16 cellular contexts compared by ENCODE assay signal in genomic region chr1:15189692-15190321, GRCh38. TPM values are rescaled to one million over a fixed set of nuclear protein-coding genes. Genes with fewer than 3 reads are reported as not detected.
DNase-seq lines count a peak whose midpoint lies in the region; ATAC-seq and TF ChIP-seq lines count a peak whose summit lies in the region.
"Had no signal": no experiment of that assay in that cellular context is flagged by ENCODE, and none has a peak within 500 bp of the region (broad histone marks: within the 10 kb centered on the region; RNA-seq: fewer than 3 reads in every experiment).

No MANE protein-coding gene starts in this region.

- no peak overlapping the region for H3K4me2 ChIP-seq in mesenchymal stem cell (ENCODE audit: low read length, poor library complexity, severe bottlenecking)

- no peak overlapping the region for H3K27ac Mint-ChIP-seq in mesothelial cell of epicardium

- peak; percentile 45 for ATAC-seq in body of pancreas
- ATAC-seq: foreskin keratinocyte had no signal

- WGBS in body of pancreas, 2 donors, result 14 to 24% methylated on average over 8 of the region's 8 CpGs
- WGBS in mesenchymal stem cell, result 63% methylated on average over 7 of the region's 8 CpGs
- WGBS in transverse colon (ENCODE audit: low coverage in 1 of 2), 2 donors, result 42% methylated on average over 8 of the region's 8 CpGs; no CpG with 5 or more reads in 1 of the 2 donors

- DNase-seq in DMS53 (lab: John Stamatoyannopoulos, UW), result peak; percentile 72
- DNase-seq in DMS53 treated with DMSO at 0.1 percent for 48 hours (lab: John Stamatoyannopoulos, UW; ENCODE audit: unreplicated experiment), result no peak
- DNase-seq in body of pancreas, result peak in 1 of 4 donors; percentile 40
- DNase-seq in mesenchymal stem cell, result peak; percentile 73
- no peak for DNase-seq in transverse colon
- DNase-seq in mesothelial cell of epicardium (ENCODE audit: low spot score in 2 of 2, unreplicated experiment in 2 of 2), result no peak
- no peak for DNase-seq in Ammon's horn (ENCODE audit: low spot score)
- DNase-seq in DMS 273 treated with DMSO at 0.1 percent for 48 hours (lab: John Stamatoyannopoulos, UW), result no peak
- DNase-seq: activated CD4-positive, alpha-beta T cell treated with anti-CD3 and anti-CD28 coated beads, Interleukin-2, amount 50 U/mL, for 4 hours; COR-L47; foreskin keratinocyte; NCI-H1417; NCI-H510A; substantia nigra; T-helper 2 cell had no signal

- H3K27me3 ChIP-seq in body of pancreas, result no peaks in the 10 kb centered on the region
- H3K27me3 ChIP-seq in mesenchymal stem cell (ENCODE audit: control insufficient read depth in 1 of 2, insufficient read depth in 1 of 2, low read length in 2 of 2), result peaks cover 0 to 8% of the 10 kb centered on the region in 2 experiments
- no peaks in the 10 kb centered on the region for H3K27me3 ChIP-seq in transverse colon
- H3K27me3 ChIP-seq: foreskin keratinocyte had no signal

- no peaks in the 10 kb centered on the region for H3K9me3 ChIP-seq in body of pancreas
- H3K9me3 ChIP-seq in mesenchymal stem cell (ENCODE audit: control insufficient read depth, low read length), result no peaks in the 10 kb centered on the region
- H3K9me3 ChIP-seq in transverse colon, result no peaks in the 10 kb centered on the region

- H2BK120ac ChIP-seq in mesenchymal stem cell (ENCODE audit: low read depth, low read length), result no peak overlapping the region

- H3K4me1 ChIP-seq in body of pancreas (peaks cover 92% of the 10 kb centered on the region), mesenchymal stem cell (ENCODE audit: control insufficient read depth, insufficient read depth, low read depth, low read length) (peaks cover 44% of the 10 kb centered on the region), transverse colon (peaks cover 20 to 51% (median 34%) of the 10 kb centered on the region in 4 donors)

- H3K4me3 Mint-ChIP-seq in mesothelial cell of epicardium, result no peak overlapping the region

- H2AFZ ChIP-seq in mesenchymal stem cell (ENCODE audit: low read depth, low read length), result no peak overlapping the region

- H3K18ac ChIP-seq in mesenchymal stem cell (ENCODE audit: low read depth in 1 of 2, low read length in 2 of 2), result peak overlapping the region; percentile 22 to 58

- peak overlapping the region; percentile 77 for H4K91ac ChIP-seq in mesenchymal stem cell (ENCODE audit: low read length)

- peaks cover 10% of the 10 kb centered on the region for H3K4me1 Mint-ChIP-seq in mesothelial cell of epicardium

- intact Hi-C loops in body of pancreas (cut with DNase I) (no loop called here), transverse colon (cut with DNase I; ENCODE audit: low total_unique reads) (no loop called here)

- H4K8ac ChIP-seq in mesenchymal stem cell (ENCODE audit: low read length), result peak overlapping the region; percentile 66

- peak overlapping the region in 1 of 2 experiments; percentile 46 for H2BK12ac ChIP-seq in mesenchymal stem cell (ENCODE audit: low read length in 2 of 2)

- in situ Hi-C loops in transverse colon (cut with MboI; ENCODE audit: low pct_ligation_motif_present in 1 of 4, low pct_unique_long_range_greater_than_20kb in 1 of 4, low sequenced_read_pairs in 3 of 4), result no loop called here

- no peak overlapping the region for H3K4me3 ChIP-seq in body of pancreas
- no peak overlapping the region for H3K4me3 ChIP-seq in mesenchymal stem cell (ENCODE audit: insufficient read depth in 1 of 2, low read depth in 1 of 2, low read length in 2 of 2)
- H3K4me3 ChIP-seq in transverse colon, result no peak overlapping the region

- H3K27ac ChIP-seq in body of pancreas (peak overlapping the region; percentile 16 to 75 (median 74)), mesenchymal stem cell (ENCODE audit: low read length, poor library complexity, severe bottlenecking) (no peak overlapping the region), transverse colon (peak overlapping the region; percentile 23 to 69 (median 64))
- H3K27ac ChIP-seq: 22Rv1, foreskin keratinocyte had no signal

- H3K9ac ChIP-seq in mesenchymal stem cell (ENCODE audit: low read length), result no peak overlapping the region

- no peaks in the 10 kb centered on the region for H3K9me3 Mint-ChIP-seq in mesothelial cell of epicardium

- H2AK5ac ChIP-seq in mesenchymal stem cell (ENCODE audit: low read length, severe bottlenecking), result peak overlapping the region; percentile 78

- H3K36me3 ChIP-seq in body of pancreas (replicated peaks in 1 of 2; ENCODE audit: insufficient read depth in 1 of 2, low read depth in 2 of 2) (no peaks in the 10 kb centered on the region), mesenchymal stem cell (ENCODE audit: control insufficient read depth in 1 of 2, insufficient read depth in 2 of 2, low read depth in 1 of 2, low read length in 2 of 2) (no peaks in the 10 kb centered on the region), transverse colon (no peaks in the 10 kb centered on the region)

- H3K4ac ChIP-seq in mesenchymal stem cell (ENCODE audit: low read depth in 1 of 2, low read length in 2 of 2), result peak overlapping the region; percentile 30 to 59

- H2BK15ac ChIP-seq in mesenchymal stem cell (ENCODE audit: low read depth, poor library complexity, severe bottlenecking), result peak overlapping the region; percentile 48

- H3K14ac ChIP-seq in mesenchymal stem cell (ENCODE audit: low read length in 2 of 2), result peak overlapping the region in 1 of 2 experiments; percentile 0

- no peak overlapping the region for H3K23ac ChIP-seq in mesenchymal stem cell (ENCODE audit: low read length in 2 of 2)

- H3K27me3 Mint-ChIP-seq in mesothelial cell of epicardium (ENCODE audit: low read depth), result no peaks in the 10 kb centered on the region

- no peaks in the 10 kb centered on the region for H3K36me3 Mint-ChIP-seq in mesothelial cell of epicardium

- no peak for TF ChIP-seq POLR2A in body of pancreas (IDR thresholded peaks at IDR 0.05)
- no peak for TF ChIP-seq POLR2A in transverse colon (IDR thresholded peaks at IDR 0.05)

- peaks cover 48% of the 10 kb centered on the region for H3K79me1 ChIP-seq in mesenchymal stem cell (replicated peaks; ENCODE audit: low read length, poor library complexity, severe bottlenecking)

- no peak overlapping the region for H2BK5ac ChIP-seq in mesenchymal stem cell (ENCODE audit: low read depth, low read length, poor library complexity, severe bottlenecking)

- no peak for TF ChIP-seq EP300 in transverse colon (IDR thresholded peaks at IDR 0.05; ENCODE audit: low read depth)

- no peak for TF ChIP-seq CTCF in body of pancreas (IDR thresholded peaks at IDR 0.05)
- TF ChIP-seq CTCF in transverse colon (IDR thresholded peaks at IDR 0.05), result no peak
- no peak for TF ChIP-seq CTCF in mesothelial cell of epicardium (IDR thresholded peaks at IDR 0.05; ENCODE audit: unreplicated experiment)

RNA-seq across cellular contexts. Expression of gene TMEM51, which starts 36.3 kb away (rescaled TPM):
- 10 to 100 TPM; 26.5 to 36.9 TPM for total RNA-seq in body of pancreas
- polyA plus RNA-seq in mesenchymal stem cell (2013, experiment 1 of 2), result 48.1 TPM
- polyA plus RNA-seq in mesenchymal stem cell (2013, experiment 2 of 2), result 46.7 TPM
- 10 to 100 TPM; 17.7 to 32.9 (median 22.9) TPM for total RNA-seq in transverse colon
- 10.4 to 11.2 TPM (median 10.9 TPM) in 3 replicates for total RNA-seq in mesothelial cell of epicardium

RNA-seq across cellular contexts. Expression of gene FHAD1, which starts 57.2 kb away (rescaled TPM):
- total RNA-seq in body of pancreas (1 to 10 TPM; 2.9 to 4.9 TPM), transverse colon (under 1 TPM in 2 of 4 donors, not detected in 2; 0.75 to 0.82 TPM), mesothelial cell of epicardium (1.0 to 1.3 TPM (median 1.1 TPM) in 3 replicates)
- polyA plus RNA-seq in mesenchymal stem cell (2013, experiment 1 of 2), result 0.21 TPM
- polyA plus RNA-seq in mesenchymal stem cell (2013, experiment 2 of 2), result 0.18 TPM

Comparison
In these comparisons a context has a peak if more than half of its experiments do, and no peak if none do; other contexts are left out.
1. DNase-seq: peak in DMS53 (single experiment) and mesenchymal stem cell (single experiment); none in DMS53 treated with DMSO at 0.1 percent for 48 hours (single experiment), transverse colon (single experiment), mesothelial cell of epicardium (0 of 2), Ammon's horn (single experiment) and DMS 273 treated with DMSO at 0.1 percent for 48 hours (single experiment).